In the genomic region with DNA sequence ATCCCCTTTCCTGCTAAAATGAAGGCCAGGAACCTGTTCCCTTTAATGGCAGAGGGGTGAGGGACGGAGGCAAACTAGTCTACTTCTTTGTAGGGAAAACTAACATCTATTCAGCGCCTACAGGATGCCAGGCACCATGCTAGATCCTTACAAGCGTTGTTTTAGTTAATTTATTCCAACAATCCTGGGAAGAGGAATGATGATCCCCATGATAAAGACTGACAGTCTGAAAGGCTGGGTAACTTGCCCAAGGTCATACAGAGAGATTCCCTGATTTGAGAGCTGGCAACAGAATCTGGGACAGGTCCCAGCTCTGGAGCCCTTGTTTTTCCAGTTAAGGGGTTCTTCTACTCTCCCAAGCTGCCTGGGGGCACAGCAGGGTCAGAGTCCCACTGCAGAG, we compare ENCODE assay signal across 1 cellular context.
TF ChIP-seq lines count a peak whose summit lies in the region.

No MANE protein-coding gene starts in this region.

TF ChIP-seq in WTC11, 78 proteins besides CTCF, POLR2A, EP300 and RAD21 (continued from another document):
- TF ChIP-seq, protein P1, sequence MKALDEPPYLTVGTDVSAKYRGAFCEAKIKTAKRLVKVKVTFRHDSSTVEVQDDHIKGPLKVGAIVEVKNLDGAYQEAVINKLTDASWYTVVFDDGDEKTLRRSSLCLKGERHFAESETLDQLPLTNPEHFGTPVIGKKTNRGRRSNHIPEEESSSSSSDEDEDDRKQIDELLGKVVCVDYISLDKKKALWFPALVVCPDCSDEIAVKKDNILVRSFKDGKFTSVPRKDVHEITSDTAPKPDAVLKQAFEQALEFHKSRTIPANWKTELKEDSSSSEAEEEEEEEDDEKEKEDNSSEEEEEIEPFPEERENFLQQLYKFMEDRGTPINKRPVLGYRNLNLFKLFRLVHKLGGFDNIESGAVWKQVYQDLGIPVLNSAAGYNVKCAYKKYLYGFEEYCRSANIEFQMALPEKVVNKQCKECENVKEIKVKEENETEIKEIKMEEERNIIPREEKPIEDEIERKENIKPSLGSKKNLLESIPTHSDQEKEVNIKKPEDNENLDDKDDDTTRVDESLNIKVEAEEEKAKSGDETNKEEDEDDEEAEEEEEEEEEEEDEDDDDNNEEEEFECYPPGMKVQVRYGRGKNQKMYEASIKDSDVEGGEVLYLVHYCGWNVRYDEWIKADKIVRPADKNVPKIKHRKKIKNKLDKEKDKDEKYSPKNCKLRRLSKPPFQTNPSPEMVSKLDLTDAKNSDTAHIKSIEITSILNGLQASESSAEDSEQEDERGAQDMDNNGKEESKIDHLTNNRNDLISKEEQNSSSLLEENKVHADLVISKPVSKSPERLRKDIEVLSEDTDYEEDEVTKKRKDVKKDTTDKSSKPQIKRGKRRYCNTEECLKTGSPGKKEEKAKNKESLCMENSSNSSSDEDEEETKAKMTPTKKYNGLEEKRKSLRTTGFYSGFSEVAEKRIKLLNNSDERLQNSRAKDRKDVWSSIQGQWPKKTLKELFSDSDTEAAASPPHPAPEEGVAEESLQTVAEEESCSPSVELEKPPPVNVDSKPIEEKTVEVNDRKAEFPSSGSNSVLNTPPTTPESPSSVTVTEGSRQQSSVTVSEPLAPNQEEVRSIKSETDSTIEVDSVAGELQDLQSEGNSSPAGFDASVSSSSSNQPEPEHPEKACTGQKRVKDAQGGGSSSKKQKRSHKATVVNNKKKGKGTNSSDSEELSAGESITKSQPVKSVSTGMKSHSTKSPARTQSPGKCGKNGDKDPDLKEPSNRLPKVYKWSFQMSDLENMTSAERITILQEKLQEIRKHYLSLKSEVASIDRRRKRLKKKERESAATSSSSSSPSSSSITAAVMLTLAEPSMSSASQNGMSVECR (CRISPR knock-in tag; IDR thresholded peaks at IDR 0.05; ENCODE audit: borderline replicate concordance): no peak
- TF ChIP-seq NR1H2 (CRISPR knock-in tag; IDR thresholded peaks at IDR 0.05): no peak
